20 cellular contexts compared by ENCODE assay signal in the genomic region with DNA sequence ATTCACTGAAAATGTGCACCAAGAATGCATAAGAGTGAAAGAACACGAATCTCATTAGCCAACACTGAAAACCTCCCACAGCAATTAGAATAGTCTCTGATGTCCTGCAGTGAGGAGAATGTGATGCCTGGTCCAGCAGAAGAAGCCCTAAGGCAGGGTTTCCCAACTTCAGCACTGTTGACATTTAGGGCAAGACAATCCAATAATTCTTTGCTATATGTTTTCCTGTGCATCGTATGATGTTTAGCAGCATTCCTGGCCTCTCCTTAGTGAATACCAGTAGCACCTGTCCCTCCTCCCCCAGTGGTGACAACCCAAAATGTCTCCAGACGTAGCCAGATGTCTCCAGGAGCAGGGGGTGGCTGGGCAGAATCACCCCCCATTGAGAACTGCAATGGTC.
DNase-seq lines count a peak whose midpoint lies in the region; ATAC-seq and TF ChIP-seq lines count a peak whose summit lies in the region.
"Had no signal": no experiment of that assay in that cellular context is flagged by ENCODE, and none has a peak within 500 bp of the region (broad histone marks: within the 10 kb centered on the region; RNA-seq: fewer than 3 reads in every experiment).

No MANE protein-coding gene starts in this region.

- no peak for TF ChIP-seq CTCF in nephron (IDR thresholded peaks at IDR 0.05; ENCODE audit: unreplicated experiment in 3 of 3)

- no peak for ATAC-seq in GM19463 (IDR thresholded peaks at IDR 0.05; ENCODE audit: unreplicated experiment)
- ATAC-seq in GM19455 (IDR thresholded peaks at IDR 0.05; ENCODE audit: unreplicated experiment): no peak
- ATAC-seq: Panc1 had no signal

- H3K4me3 Mint-ChIP-seq in nephron: no peak overlapping the region
- H3K4me3 Mint-ChIP-seq: CD14-positive monocyte, IgD-negative memory B cell had no signal

- H3K9me3 Mint-ChIP-seq in nephron: no peaks in the 10 kb centered on the region
- H3K9me3 Mint-ChIP-seq: IgD-negative memory B cell had no signal

- H3K27me3 Mint-ChIP-seq in nephron (ENCODE audit: low read depth): peaks cover 9% of the 10 kb centered on the region

- H3K27ac ChIP-seq in cingulate gyrus (ENCODE audit: low read depth, low read length): peak overlapping the region; percentile 92

- peak overlapping the region in 2 of 3 experiments; percentile 4 to 76 for H3K27ac Mint-ChIP-seq in nephron
- H3K27ac Mint-ChIP-seq: IgD-negative memory B cell had no signal

- DNase-seq in activated CD8-positive, alpha-beta memory T cell treated with anti-CD3 and anti-CD28 coated beads for 24 hours: peak; percentile 32
- no peak for DNase-seq in activated CD8-positive, alpha-beta memory T cell treated with anti-CD3 and anti-CD28 coated beads, Interleukin-2, amount 50 U/mL, for 48 hours
- DNase-seq in SW480 (ENCODE audit: low spot score): no peak
- DNase-seq: 8988T, AML-193, NCI-H1105 treated with DMSO at 0.1 percent for 48 hours, NCI-H1694 treated with DMSO at 0.1 percent for 48 hours, NCI-H2081 treated with DMSO at 0.1 percent for 48 hours, NCI-H2171 treated with DMSO at 0.1 percent for 48 hours, NCI-H524 treated with DMSO at 0.1 percent for 48 hours, NCI-H82, SIG-M5, SK-N-SH had no signal

- H3K36me3 Mint-ChIP-seq in nephron (ENCODE audit: low read depth): peaks cover 52% of the 10 kb centered on the region

- peaks cover 44% of the 10 kb centered on the region for H3K4me1 Mint-ChIP-seq in nephron
